8 cellular contexts compared by ENCODE assay signal in genomic region chr5:115377468-115378217, GRCh38.
A peak's percentile ranks its signal among the peaks of the same experiment; 100 is the strongest.
DNase-seq lines count a peak whose midpoint lies in the region; ATAC-seq and TF ChIP-seq lines count a peak whose summit lies in the region.

No MANE protein-coding gene starts in this region.

- intact Hi-C loops in CD8-positive, alpha-beta T cell (cut with DNase I, micrococcal nuclease): no loop called here

- POLR2A ChIA-PET in GM10248 (lab: Yijun Ruan, JAX): no interaction called here
- POLR2A ChIA-PET in CD8-positive, alpha-beta T cell (lab: Charles Lee): interaction anchor here (0.7 kb wide), 1 partner anchor 21 kb away, joined by 4 read pairs; no protein-coding TSS in a partner anchor

- no peak overlapping the region for H3K27ac Mint-ChIP-seq in T-helper 17 cell
- no peak overlapping the region for H3K27ac Mint-ChIP-seq in CD8-positive, alpha-beta T cell

- H3K27ac ChIP-seq in CD8-positive, alpha-beta T cell (ENCODE audit: low read depth, low read length): no peak overlapping the region

- CTCF ChIA-PET in GM10248 (lab: Yijun Ruan, JAX): interaction anchor here (0.9 to 2.0 kb wide), 11 partner anchors 8 to 194 kb away, joined by 3 to 6 read pairs (median 3); no protein-coding TSS in a partner anchor
- CTCF ChIA-PET in CD8-positive, alpha-beta T cell (lab: Charles Lee): interaction anchor here (1.7 kb wide), 1 partner anchor 10 kb away, joined by 4 read pairs; no protein-coding TSS in a partner anchor

- H3K4me1 ChIP-seq in CD8-positive, alpha-beta T cell (ENCODE audit: insufficient read depth, low read length): no peaks in the 10 kb centered on the region

- no peak overlapping the region for H3K4me3 Mint-ChIP-seq in T-helper 17 cell
- no peak overlapping the region for H3K4me3 Mint-ChIP-seq in CD8-positive, alpha-beta T cell

- H3K9me3 ChIP-seq in T-helper 17 cell (ENCODE audit: control insufficient read depth, low read length, poor library complexity, severe bottlenecking): no peaks in the 10 kb centered on the region
- H3K9me3 ChIP-seq in CD8-positive, alpha-beta T cell (ENCODE audit: low read length): no peaks in the 10 kb centered on the region

- ATAC-seq in GM21619 (IDR thresholded peaks at IDR 0.05; ENCODE audit: unreplicated experiment) (peak; percentile 57), T-helper 17 cell (no peak)
- no peak for ATAC-seq in CD8-positive, alpha-beta T cell

- no peaks in the 10 kb centered on the region for H3K27me3 ChIP-seq in CD8-positive, alpha-beta T cell (ENCODE audit: insufficient read depth, low read length)

- H3K36me3 ChIP-seq in CD8-positive, alpha-beta T cell (ENCODE audit: insufficient read depth, low read length): no peaks in the 10 kb centered on the region

- no peaks in the 10 kb centered on the region for H3K9me3 Mint-ChIP-seq in CD8-positive, alpha-beta T cell

- TF ChIP-seq CTCF in GM10248 (IDR thresholded peaks at IDR 0.05; ENCODE audit: control extremely low read depth, extremely low read depth, low read depth, missing control alignments): no peak
- no peak for TF ChIP-seq CTCF in CD8-positive, alpha-beta T cell (IDR thresholded peaks at IDR 0.05)

- no peaks in the 10 kb centered on the region for H3K36me3 Mint-ChIP-seq in T-helper 17 cell (ENCODE audit: low read depth)
- H3K36me3 Mint-ChIP-seq in CD8-positive, alpha-beta T cell: no peaks in the 10 kb centered on the region

- peaks cover 12% of the 10 kb centered on the region for H3K27me3 Mint-ChIP-seq in T-helper 17 cell
- H3K27me3 Mint-ChIP-seq in CD8-positive, alpha-beta T cell (ENCODE audit: low read depth): peaks cover 5% of the 10 kb centered on the region

- H3K4me1 Mint-ChIP-seq in T-helper 17 cell: peaks cover 3% of the 10 kb centered on the region
- H3K4me1 Mint-ChIP-seq in CD8-positive, alpha-beta T cell (ENCODE audit: low read depth): no peaks in the 10 kb centered on the region

- DNase-seq in GM10248 (ENCODE audit: extremely low spot score) (peak; percentile 34), MV-4-11 (lab: John Stamatoyannopoulos, UW) (peak; percentile 41), fibroblast of gingiva (ENCODE audit: low read depth) (peak; percentile 91), smooth muscle cell of the brain vasculature (ENCODE audit: low read depth, low spot score) (peak; percentile 39), T-helper 17 cell (no peak)
- DNase-seq in stimulated activated CD8-positive, alpha-beta memory T cell treated with anti-CD3 and anti-CD28 coated beads, Interleukin-4, amount 100 ng/mL, for 48 hours: no peak
- DNase-seq in CD8-positive, alpha-beta T cell: no peak

- H3K4me3 ChIP-seq in CD8-positive, alpha-beta T cell (ENCODE audit: low read depth, low read length): no peak overlapping the region

Comparison
In these comparisons a context has a peak if more than half of its experiments do, and no peak if none do; other contexts are left out.
1. DNase-seq: peak in GM10248 (single experiment), MV-4-11 (single experiment), fibroblast of gingiva (single experiment) and smooth muscle cell of the brain vasculature (single experiment); none in stimulated activated CD8-positive, alpha-beta memory T cell treated with anti-CD3 and anti-CD28 coated beads, Interleukin-4, amount 100 ng/mL, for 48 hours (single experiment), T-helper 17 cell (0 of 3) and CD8-positive, alpha-beta T cell (0 of 7).